In the genomic region with DNA sequence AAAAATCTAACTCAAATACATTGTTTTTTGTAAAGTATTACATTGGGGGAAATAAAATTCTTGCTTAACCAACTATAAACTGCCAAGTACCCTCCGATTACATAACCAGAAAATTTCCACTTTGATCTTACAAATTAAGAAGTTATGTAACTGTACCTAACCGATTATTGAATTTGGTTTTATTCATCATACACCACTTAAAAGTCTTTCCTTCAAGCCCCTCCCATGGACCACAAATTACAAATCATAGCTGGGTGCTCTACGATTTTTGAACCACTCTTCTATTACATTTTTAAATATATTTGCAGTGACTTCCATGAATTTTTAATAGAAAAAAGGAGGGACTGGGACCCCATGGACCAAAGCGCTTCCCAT, we compare ENCODE assay signal across 8 cellular contexts. TPM values are rescaled to one million over a fixed set of nuclear protein-coding genes. Genes with fewer than 3 reads are reported as not detected.
DNase-seq lines count a peak whose midpoint lies in the region; ATAC-seq lines count a peak whose summit lies in the region.

No MANE protein-coding gene starts in this region.

- no peak overlapping the region for H3K23ac ChIP-seq in neuronal stem cell (ENCODE audit: low read depth, low read length, poor library complexity)

- H4K91ac ChIP-seq in neuronal stem cell (ENCODE audit: low read depth, low read length, poor library complexity): no peak overlapping the region

- H3K4me3 ChIP-seq in duodenal mucosa (ENCODE audit: low read depth in 1 of 2, low read length in 2 of 2): peak overlapping the region; percentile 90 to 94
- H3K4me3 ChIP-seq in neuronal stem cell (ENCODE audit: low read length in 2 of 2): peak overlapping the region; percentile 87 to 92

- WGBS in neuronal stem cell (ENCODE audit: extremely low coverage in 2 of 2, insufficient read length in 2 of 2, insufficient replicate concordance in 1 of 2), 2 donors: no CpG with 5 or more reads among the region's 4 CpGs

- H2BK5ac ChIP-seq in neuronal stem cell (ENCODE audit: low read length): no peak overlapping the region

- peak overlapping the region; percentile 52 for H3K18ac ChIP-seq in neuronal stem cell (ENCODE audit: low read length)

- DNase-seq in NCI-H1694 (lab: John Stamatoyannopoulos, UW) (peak; percentile 18), neuronal stem cell (ENCODE audit: low spot score) (no peak), NCI-H1417 treated with DMSO at 0.1 percent for 48 hours (lab: John Stamatoyannopoulos, UW) (no peak), NCI-H1417 (lab: John Stamatoyannopoulos, UW) (no peak)

- no peak overlapping the region for H4K8ac ChIP-seq in neuronal stem cell (ENCODE audit: low read depth, low read length)

- H3K27ac ChIP-seq in duodenal mucosa (ENCODE audit: low read depth, low read length) (peak overlapping the region; percentile 76), neuronal stem cell (replicated peaks; ENCODE audit: low read length) (peak overlapping the region; percentile 86)

- ATAC-seq in HG02642 (IDR thresholded peaks at IDR 0.05; ENCODE audit: poor library complexity, unreplicated experiment) (no peak), GM21423 (IDR thresholded peaks at IDR 0.05; ENCODE audit: unreplicated experiment) (no peak)

- no peak overlapping the region for H3K4ac ChIP-seq in neuronal stem cell (ENCODE audit: low read length)

- no peak overlapping the region for H3K4me2 ChIP-seq in neuronal stem cell (ENCODE audit: insufficient read depth, low read length, poor library complexity, severe bottlenecking)

- H3K14ac ChIP-seq in neuronal stem cell (ENCODE audit: low read length): no peak overlapping the region

- H2BK12ac ChIP-seq in neuronal stem cell (ENCODE audit: low read length): no peak overlapping the region

- H3K4me1 ChIP-seq in ES-I3 (ENCODE audit: insufficient read depth, low read length): no peaks in the 10 kb centered on the region
- no peaks in the 10 kb centered on the region for H3K4me1 ChIP-seq in duodenal mucosa (ENCODE audit: control insufficient read depth in 1 of 2, insufficient read depth in 2 of 2, low read length in 2 of 2)
- H3K4me1 ChIP-seq in neuronal stem cell (ENCODE audit: control insufficient read depth in 2 of 2, insufficient read depth in 1 of 2, low read depth in 1 of 2, low read length in 2 of 2): no peaks in the 10 kb centered on the region

- no peaks in the 10 kb centered on the region for H3K27me3 ChIP-seq in duodenal mucosa (ENCODE audit: control insufficient read depth in 1 of 2, insufficient read depth in 2 of 2, low read length in 2 of 2)
- H3K27me3 ChIP-seq in neuronal stem cell (ENCODE audit: control insufficient read depth in 3 of 3, insufficient read depth in 3 of 3, low read depth in 1 of 3, low read length in 3 of 3): no peaks in the 10 kb centered on the region

- H2AFZ ChIP-seq in neuronal stem cell (ENCODE audit: low read length): peak overlapping the region; percentile 89

- H2BK120ac ChIP-seq in neuronal stem cell (ENCODE audit: low read depth, low read length): no peak overlapping the region

- no peak overlapping the region for H2AK5ac ChIP-seq in neuronal stem cell (ENCODE audit: low read depth, low read length)

- H2BK15ac ChIP-seq in neuronal stem cell (ENCODE audit: low read length): no peak overlapping the region

- H3K9ac ChIP-seq in ES-I3 (ENCODE audit: low read depth, low read length) (peak overlapping the region; percentile 99), duodenal mucosa (ENCODE audit: low read depth in 1 of 2, low read length in 2 of 2) (peak overlapping the region; percentile 65 to 72), neuronal stem cell (ENCODE audit: low read depth, low read length, poor library complexity) (no peak overlapping the region)

- no peaks in the 10 kb centered on the region; the same call in 1 of the 2 replicates for H3K9me3 ChIP-seq in ES-I3 (ENCODE audit: control insufficient read depth, insufficient read depth, low read length)
- H3K9me3 ChIP-seq in duodenal mucosa (ENCODE audit: control insufficient read depth in 1 of 2, low read length in 2 of 2): peaks cover 0 to 5% of the 10 kb centered on the region in 2 donors
- peaks cover under 1 to 42% of the 10 kb centered on the region in 2 donors for H3K9me3 ChIP-seq in neuronal stem cell (replicated peaks in 1 of 2; ENCODE audit: control insufficient read depth in 2 of 2, insufficient read depth in 1 of 2, low read depth in 1 of 2, low read length in 2 of 2)

- H3K36me3 ChIP-seq in ES-I3 (ENCODE audit: insufficient read depth, low read length) (no peaks in the 10 kb centered on the region; the same call in 1 of the 2 replicates), duodenal mucosa (ENCODE audit: control insufficient read depth in 1 of 2, insufficient read depth in 2 of 2, low read length in 2 of 2) (no peaks in the 10 kb centered on the region), neuronal stem cell (replicated peaks in 1 of 2; ENCODE audit: control insufficient read depth in 2 of 2, insufficient read depth in 2 of 2, low read length in 2 of 2) (peaks cover 0 to 42% of the 10 kb centered on the region in 2 donors)

- H3K79me1 ChIP-seq in neuronal stem cell (ENCODE audit: low read depth, low read length): no peaks in the 10 kb centered on the region

RNA-seq across cellular contexts. Expression of gene ZNF680, which starts 0.6 kb away (rescaled TPM):
- polyA plus RNA-seq in neuronal stem cell (2013, experiment 1 of 2): 6.4 TPM
- 6.7 TPM for polyA plus RNA-seq in neuronal stem cell (2013, experiment 2 of 2)
